ENCODE assay signal across 9 cellular contexts in genomic region chr19:48488478-48488877, GRCh38. TPM values are rescaled to one million over a fixed set of nuclear protein-coding genes. Genes with fewer than 3 reads are reported as not detected.
DNase-seq lines count a peak whose midpoint lies in the region; ATAC-seq and TF ChIP-seq lines count a peak whose summit lies in the region.
"Not testable (repeated sequence)": the region's sequence is repeated elsewhere in the genome, so short reads cannot be mapped to it uniquely, and the experiment has no call there.
"Had no signal": no experiment of that assay in that cellular context is flagged by ENCODE, and none has a peak within 500 bp of the region (broad histone marks: within the 10 kb centered on the region; RNA-seq: fewer than 3 reads in every experiment).

No MANE protein-coding gene starts in this region.

- not testable (repeated sequence) for H4K20me1 ChIP-seq in PC-3 (ENCODE audit: low read length)

- H3K79me1 ChIP-seq in neuronal stem cell (ENCODE audit: low read depth, low read length): not testable (repeated sequence)

- not testable (repeated sequence) for DNase-seq in PC-3; esophagus squamous epithelium (lab: John Stamatoyannopoulos, UW); right atrium auricular region (ENCODE audit: low spot score); neuronal stem cell (ENCODE audit: low spot score); type B pancreatic cell (ENCODE audit: extremely low spot score, unreplicated experiment)

- not testable (repeated sequence) for H2AFZ ChIP-seq in PC-3 (ENCODE audit: low read length); neuronal stem cell (ENCODE audit: low read length)

- H4K91ac ChIP-seq in neuronal stem cell (ENCODE audit: low read depth, low read length, poor library complexity): not testable (repeated sequence)

- not testable (repeated sequence) for H2AK5ac ChIP-seq in neuronal stem cell (ENCODE audit: low read depth, low read length)

- H2BK12ac ChIP-seq in neuronal stem cell (ENCODE audit: low read length): not testable (repeated sequence)

- POLR2A ChIA-PET in PC-3 (lab: Charles Lee; ENCODE audit: unreplicated experiment): not testable (repeated sequence)

- intact Hi-C loops in PC-3 (cut with micrococcal nuclease); esophagus squamous epithelium (cut with DNase I): not testable (repeated sequence)

- H4K8ac ChIP-seq in neuronal stem cell (ENCODE audit: low read depth, low read length): not testable (repeated sequence)

- H3K9me2 ChIP-seq in PC-3 (replicated peaks; ENCODE audit: low read length): not testable (repeated sequence)

- H3K27me3 ChIP-seq in PC-3 (ENCODE audit: low read length); esophagus squamous epithelium; right atrium auricular region: not testable (repeated sequence)
- H3K27me3 ChIP-seq in neuronal stem cell (ENCODE audit: control insufficient read depth in 3 of 3, insufficient read depth in 3 of 3, low read depth in 1 of 3, low read length in 3 of 3): peaks cover 0 to 31% (median 3%) of the 10 kb centered on the region in 3 experiments
- H3K27me3 ChIP-seq in skeletal muscle tissue (ENCODE audit: control insufficient read depth in 3 of 3, insufficient read depth in 3 of 3, low read length in 3 of 3): peaks cover 13 to 25% (median 22%) of the 10 kb centered on the region in 3 donors

- H3K9me3 ChIP-seq in PC-3 (ENCODE audit: low read length); esophagus squamous epithelium; right atrium auricular region; neuronal stem cell (replicated peaks in 1 of 2; ENCODE audit: control insufficient read depth in 2 of 2, insufficient read depth in 1 of 2, low read depth in 1 of 2, low read length in 2 of 2); skeletal muscle tissue (ENCODE audit: control insufficient read depth in 3 of 3, low read length in 3 of 3): not testable (repeated sequence)

- peak overlapping the region; percentile 29; the same call in 1 of the 2 replicates for H3K4me3 ChIP-seq in PC-3 (ENCODE audit: low read length)
- H3K4me3 ChIP-seq in esophagus squamous epithelium; right atrium auricular region; neuronal stem cell (ENCODE audit: low read length in 2 of 2); skeletal muscle tissue (ENCODE audit: low read length in 3 of 3): not testable (repeated sequence)

- CTCF ChIA-PET in PC-3 (lab: Charles Lee): not testable (repeated sequence)

- H3K4me1 Mint-ChIP-seq in brain: peaks cover 44% of the 10 kb centered on the region
- H3K4me1 Mint-ChIP-seq in type B pancreatic cell (ENCODE audit: unreplicated experiment): peaks cover 24% of the 10 kb centered on the region

- H3K27me3 Mint-ChIP-seq in brain: peaks cover 19% of the 10 kb centered on the region
- peaks cover 22% of the 10 kb centered on the region for H3K27me3 Mint-ChIP-seq in type B pancreatic cell

- peak overlapping the region; percentile 79 for H3K4me2 ChIP-seq in PC-3 (ENCODE audit: low read length)
- not testable (repeated sequence) for H3K4me2 ChIP-seq in neuronal stem cell (ENCODE audit: insufficient read depth, low read length, poor library complexity, severe bottlenecking)

- not testable (repeated sequence) for TF ChIP-seq POLR2A in esophagus squamous epithelium (IDR thresholded peaks at IDR 0.05)

- not testable (repeated sequence) for BruUV-seq in PC-3 (replicated peaks; lab: Mats Ljungman, UMichigan)

- H3K27ac ChIP-seq in C4-2B (peak overlapping the region; percentile 17), PC-3 (ENCODE audit: low read length) (peak overlapping the region; percentile 96), esophagus squamous epithelium (peak overlapping the region; percentile 76 to 89 (median 82)), right atrium auricular region (peak overlapping the region; percentile 70 to 94)
- H3K27ac ChIP-seq in neuronal stem cell (replicated peaks; ENCODE audit: low read length); skeletal muscle tissue (ENCODE audit: low read depth, low read length): not testable (repeated sequence)

- H3F3A ChIP-seq in PC-3 (ENCODE audit: low read length, unreplicated experiment): not testable (repeated sequence)

- H3K4ac ChIP-seq in neuronal stem cell (ENCODE audit: low read length): not testable (repeated sequence)

- H3K18ac ChIP-seq in neuronal stem cell (ENCODE audit: low read length): not testable (repeated sequence)

- not testable (repeated sequence) for H2BK120ac ChIP-seq in neuronal stem cell (ENCODE audit: low read depth, low read length)

- TF ChIP-seq CTCF in C4-2B (conservative IDR thresholded peaks at IDR 0.05); PC-3 (conservative IDR thresholded peaks at IDR 0.05; ENCODE audit: low read depth, low read length); brain (conservative IDR thresholded peaks at IDR 0.05); esophagus squamous epithelium (IDR thresholded peaks at IDR 0.05); right atrium auricular region (IDR thresholded peaks at IDR 0.05); type B pancreatic cell (conservative IDR thresholded peaks at IDR 0.05): not testable (repeated sequence)

- H3K9me3 Mint-ChIP-seq in brain, type B pancreatic cell: not testable (repeated sequence)

- peak overlapping the region in 1 of 5 experiments; percentile 49 for H3K4me3 Mint-ChIP-seq in brain
- peak overlapping the region; percentile 16 for H3K4me3 Mint-ChIP-seq in type B pancreatic cell

- not testable (repeated sequence) for H3K36me3 ChIP-seq in PC-3 (ENCODE audit: low read depth, low read length); esophagus squamous epithelium; right atrium auricular region; neuronal stem cell (replicated peaks in 1 of 2; ENCODE audit: control insufficient read depth in 2 of 2, insufficient read depth in 2 of 2, low read length in 2 of 2); skeletal muscle tissue (ENCODE audit: control insufficient read depth in 3 of 3, insufficient read depth in 3 of 3, low read length in 3 of 3)

- H3K27ac Mint-ChIP-seq in brain (peak overlapping the region; percentile 39 to 94 (median 55)), type B pancreatic cell (peak overlapping the region; percentile 45)

- ATAC-seq in PC-3: not testable (repeated sequence)

- H3K36me3 Mint-ChIP-seq in brain: peaks cover 39% of the 10 kb centered on the region
- not testable (repeated sequence) for H3K36me3 Mint-ChIP-seq in type B pancreatic cell

- not testable (repeated sequence) for H2BK15ac ChIP-seq in neuronal stem cell (ENCODE audit: low read length)

- WGBS in esophagus squamous epithelium, 2 donors: 64 to 67% methylated on average over 7 of the region's 7 CpGs
- no CpG with 5 or more reads among the region's 7 CpGs for WGBS in neuronal stem cell (ENCODE audit: extremely low coverage in 2 of 2, insufficient read length in 2 of 2, insufficient replicate concordance in 1 of 2), 2 donors

- H3K79me2 ChIP-seq in PC-3 (ENCODE audit: low read length): not testable (repeated sequence)

- H3K4me1 ChIP-seq in PC-3 (ENCODE audit: insufficient read depth, low read length) (peaks cover 31% of the 10 kb centered on the region), esophagus squamous epithelium (peaks cover 7 to 71% (median 32%) of the 10 kb centered on the region in 3 donors), right atrium auricular region (peaks cover 0 to 39% of the 10 kb centered on the region in 2 donors), neuronal stem cell (ENCODE audit: control insufficient read depth in 2 of 2, insufficient read depth in 1 of 2, low read depth in 1 of 2, low read length in 2 of 2) (peaks cover 4 to 17% of the 10 kb centered on the region in 2 donors), skeletal muscle tissue (ENCODE audit: control insufficient read depth in 3 of 3, insufficient read depth in 3 of 3, low read length in 3 of 3) (peaks cover 7 to 15% (median 14%) of the 10 kb centered on the region in 3 donors)

- not testable (repeated sequence) for H2BK5ac ChIP-seq in neuronal stem cell (ENCODE audit: low read length)

- peak overlapping the region; percentile 48; the same call in 1 of the 2 replicates for H3K9ac ChIP-seq in PC-3 (ENCODE audit: low read length)
- H3K9ac ChIP-seq in neuronal stem cell (ENCODE audit: low read depth, low read length, poor library complexity): not testable (repeated sequence)
- H3K9ac ChIP-seq in skeletal muscle tissue (ENCODE audit: low read depth in 1 of 3, low read length in 3 of 3): peak overlapping the region in 2 of 3 donors; percentile 2 to 28

- H3K23ac ChIP-seq in neuronal stem cell (ENCODE audit: low read depth, low read length, poor library complexity): not testable (repeated sequence)

- peak overlapping the region; percentile 31 for H3K14ac ChIP-seq in neuronal stem cell (ENCODE audit: low read length)

RNA-seq across cellular contexts. Expression of gene CYTH2, which starts 19.3 kb away (rescaled TPM):
- total RNA-seq in PC-3 (2014; rRNA removed): 50.5 and 58.6 TPM in 2 replicates
- polyA plus RNA-seq in brain (ENCODE audit: insufficient read depth, low read depth, low replicate concordance): 108 TPM
- total RNA-seq in esophagus squamous epithelium: 100 to 1,000 TPM in 1 of 4 donors, 10 to 100 TPM in 3; 40.8 to 101 (median 47.8) TPM
- 10 to 100 TPM; 13.3 to 22.5 TPM for total RNA-seq in right atrium auricular region
- 67.8 TPM for polyA plus RNA-seq in neuronal stem cell (2013, experiment 1 of 2)
- 64.1 TPM for polyA plus RNA-seq in neuronal stem cell (2013, experiment 2 of 2)
- 33.4 TPM for total RNA-seq in skeletal muscle tissue
- total RNA-seq in type B pancreatic cell (ENCODE audit: low replicate concordance): 115 and 139 TPM in 2 replicates

RNA-seq across cellular contexts. Expression of gene LMTK3, which starts 23.2 kb away (rescaled TPM):
- total RNA-seq in PC-3 (2014; rRNA removed): 4.8 and 8.3 TPM in 2 replicates
- polyA plus RNA-seq in brain (ENCODE audit: insufficient read depth, low read depth, low replicate concordance): 27.6 TPM
- 1 to 10 TPM; 2.1 to 7.8 (median 2.8) TPM for total RNA-seq in esophagus squamous epithelium
- 1 to 10 TPM; 1.3 to 1.6 TPM for total RNA-seq in right atrium auricular region
- 7.9 TPM for polyA plus RNA-seq in neuronal stem cell (2013, experiment 1 of 2)
- polyA plus RNA-seq in neuronal stem cell (2013, experiment 2 of 2): 7.5 TPM
- not detected for total RNA-seq in skeletal muscle tissue
- 12.2 and 21.6 TPM in 2 replicates for total RNA-seq in type B pancreatic cell (ENCODE audit: low replicate concordance)
- polyA plus RNA-seq: CD14-positive monocyte had no signal

RNA-seq across cellular contexts. Expression of gene KCNJ14, which starts 33.1 kb away (rescaled TPM):
- 1.4 and 2.2 TPM in 2 replicates for total RNA-seq in PC-3 (2014; rRNA removed)
- polyA plus RNA-seq in brain (ENCODE audit: insufficient read depth, low read depth, low replicate concordance): 0.80 TPM
- 1 to 10 TPM in 1 of 4 donors, under 1 TPM in 3; 0.57 to 1.3 (median 0.92) TPM for total RNA-seq in esophagus squamous epithelium
- under 1 TPM; 0.26 to 0.31 TPM for total RNA-seq in right atrium auricular region
- polyA plus RNA-seq in neuronal stem cell (2013, experiment 1 of 2): 0.52 TPM
- polyA plus RNA-seq in neuronal stem cell (2013, experiment 2 of 2): 0.69 TPM
- total RNA-seq in skeletal muscle tissue: 1.0 TPM
- total RNA-seq in type B pancreatic cell (ENCODE audit: low replicate concordance): 1.8 TPM in 2 replicates

RNA-seq across cellular contexts. Expression of gene GRWD1, which starts 42.7 kb away (rescaled TPM):
- 33.2 and 46.7 TPM in 2 replicates for total RNA-seq in PC-3 (2014; rRNA removed)
- polyA plus RNA-seq in brain (ENCODE audit: insufficient read depth, low read depth, low replicate concordance): 20.4 TPM
- 10 to 100 TPM; 33.0 to 43.9 (median 34.6) TPM for total RNA-seq in esophagus squamous epithelium
- total RNA-seq in right atrium auricular region: 10 to 100 TPM; 10.8 to 19.8 TPM
- polyA plus RNA-seq in neuronal stem cell (2013, experiment 1 of 2): 11.2 TPM
- polyA plus RNA-seq in neuronal stem cell (2013, experiment 2 of 2): 11.1 TPM
- total RNA-seq in skeletal muscle tissue: 8.4 TPM
- total RNA-seq in type B pancreatic cell (ENCODE audit: low replicate concordance): 37.2 and 44.0 TPM in 2 replicates
